In genomic region chr4:143183513-143184216, GRCh38 we compare ENCODE assay signal across 1 cellular context.
A peak's percentile ranks its signal among the peaks of the same experiment; 100 is the strongest.
TF ChIP-seq lines count a peak whose summit lies in the region.

No MANE protein-coding gene starts in this region.

TF ChIP-seq in K562, 482 proteins besides CTCF, POLR2A, EP300 and RAD21 (continued from another document):
- TF ChIP-seq PBX2 (CRISPR knock-in tag; IDR thresholded peaks at IDR 0.05; ENCODE audit: low read depth): no peak
- TF ChIP-seq PBX2 (tag; conservative IDR thresholded peaks at IDR 0.05; ENCODE audit: low read depth): peak; percentile 69
- TF ChIP-seq NCOA2 (IDR thresholded peaks at IDR 0.05; ENCODE audit: partially characterized antibody in 2 of 2): no peak
- no peak for TF ChIP-seq BRF1 (IDR thresholded peaks at IDR 0.05; ENCODE audit: borderline replicate concordance, extremely low read depth, insufficient read length)
- no peak for TF ChIP-seq SP2 (IDR thresholded peaks at IDR 0.05; ENCODE audit: extremely low read depth, low read depth, low read length, poor library complexity, severe bottlenecking)
- no peak for TF ChIP-seq ZNF165 (CRISPR knock-in tag; IDR thresholded peaks at IDR 0.05; ENCODE audit: borderline replicate concordance)
- no peak for TF ChIP-seq HDGF (IDR thresholded peaks at IDR 0.05)
- no peak for TF ChIP-seq ZNF3 (CRISPR knock-in tag; IDR thresholded peaks at IDR 0.05)
- TF ChIP-seq TAF9B (IDR thresholded peaks at IDR 0.05; ENCODE audit: partially characterized antibody): no peak
- no peak for TF ChIP-seq NR2F6 (CRISPR knock-in tag; IDR thresholded peaks at IDR 0.05)
- no peak for TF ChIP-seq MCM2 (IDR thresholded peaks at IDR 0.05; ENCODE audit: low read depth)
- TF ChIP-seq CEBPB (tag; IDR thresholded peaks at IDR 0.05): peak; percentile 68
- no peak for TF ChIP-seq ATF3 (IDR thresholded peaks at IDR 0.05)
- TF ChIP-seq ATF3 (CRISPR knock-in tag; conservative IDR thresholded peaks at IDR 0.05): no peak
- TF ChIP-seq ZBTB49 (CRISPR knock-in tag; IDR thresholded peaks at IDR 0.05; ENCODE audit: borderline replicate concordance): no peak
- TF ChIP-seq MLLT1 (IDR thresholded peaks at IDR 0.05): no peak
- peak; percentile 76 for TF ChIP-seq MEIS2 (IDR thresholded peaks at IDR 0.05; ENCODE audit: partially characterized antibody)
- TF ChIP-seq ZNF347 (CRISPR knock-in tag; IDR thresholded peaks at IDR 0.05; ENCODE audit: low read depth): 0 out of 2 replicates have a peak, but pooled peaks have one; percentile 41
- no peak for TF ChIP-seq RNF219 (CRISPR knock-in tag; IDR thresholded peaks at IDR 0.05)
